ENCODE assay signal across 30 cellular contexts in genomic region chr16:78980825-78981224, GRCh38.
"Had no signal": no experiment of that assay in that cellular context is flagged by ENCODE, and none has a peak within 500 bp of the region (broad histone marks: within the 10 kb centered on the region; RNA-seq: fewer than 3 reads in every experiment).

No MANE protein-coding gene starts in this region.

- DNase-seq: naive thymus-derived CD4-positive, alpha-beta T cell; natural killer cell; occipital lobe; ovary; posterior cingulate gyrus; psoas muscle; right cardiac atrium; spleen; stimulated activated CD4-positive, alpha-beta T cell treated with anti-CD3 and anti-CD28 coated beads, Interleukin-12 subunit alpha, Interleukin-12 subunit beta, amount 100 ng/mL, for 4 hours; stimulated activated CD4-positive, alpha-beta T cell treated with anti-CD3 and anti-CD28 coated beads, Interleukin-1b, Interleukin-23, amount 100 ng/mL, for 48 hours; stimulated activated CD4-positive, alpha-beta T cell treated with anti-CD3 and anti-CD28 coated beads, Interleukin-4, amount 100 ng/mL, for 1 hour; stimulated activated CD4-positive, alpha-beta T cell treated with anti-CD3 and anti-CD28 coated beads, Interleukin-4, amount 100 ng/mL, for 4 hours; stimulated activated CD8-positive, alpha-beta memory T cell treated with anti-CD3 and anti-CD28 coated beads, Interleukin-4, amount 100 ng/mL, for 48 hours; stimulated activated naive CD4-positive, alpha-beta T cell; stimulated activated naive CD8-positive, alpha-beta T cell treated with anti-CD3 and anti-CD28 coated beads, Interleukin-15, amount 100 ng/mL, for 72 hours; stimulated activated naive CD8-positive, alpha-beta T cell treated with anti-CD3 and anti-CD28 coated beads, Interleukin-15, Interleukin-2, amounts not matched to agents 100 U/mL and 50 U/mL, for 24 hours; substantia nigra; testis; tibial artery; trophoblast cell; upper lobe of left lung had no signal

- H3K27me3 ChIP-seq: neural progenitor cell, ovary, spleen, suprapubic skin, testis, tibial artery, upper lobe of left lung, vagina had no signal

- H2AFZ ChIP-seq: neural progenitor cell, parathyroid adenoma had no signal

- ATAC-seq: naive thymus-derived CD4-positive, alpha-beta T cell; natural killer cell; psoas muscle; right cardiac atrium; sciatic nerve; stimulated activated memory B cell treated with anti-CD40 and anti-IgM and Interleukin-4, amounts not matched to agents 10 μg/mL and 1 μg/mL and 100 μg/mL, for 72 hours; stimulated activated naive CD8-positive, alpha-beta T cell treated with anti-CD3 and anti-CD28 coated beads, Interleukin-15, amount 100 ng/mL, for 72 hours; stimulated activated naive CD8-positive, alpha-beta T cell treated with anti-CD3 and anti-CD28 coated beads, Interleukin-15, Interleukin-2, amounts not matched to agents 100 U/mL and 50 U/mL, for 24 hours had no signal

- H3K4me3 ChIP-seq: neural progenitor cell, ovary, psoas muscle, skin epidermis, smooth muscle cell, spleen, suprapubic skin, testis, tibial artery, upper lobe of left lung, vagina had no signal

- H3K79me2 ChIP-seq: parathyroid adenoma had no signal

- FAIRE-seq: urothelium cell line had no signal

- H3K4me1 ChIP-seq: neural progenitor cell, parathyroid adenoma, spleen, upper lobe of left lung had no signal

- H3K4me2 ChIP-seq: neural progenitor cell, smooth muscle cell had no signal

- H3K27ac ChIP-seq: neural progenitor cell, ovary, parathyroid adenoma, psoas muscle, skin epidermis, spleen, suprapubic skin, testis, tibial artery, upper lobe of left lung, vagina had no signal

- H3K9me3 ChIP-seq: ovary, psoas muscle, suprapubic skin, testis, vagina had no signal

- H3K9ac ChIP-seq: neural progenitor cell, parathyroid adenoma had no signal

- H3K36me3 ChIP-seq: neural progenitor cell, ovary, spleen, suprapubic skin, tibial artery, upper lobe of left lung, vagina had no signal
